34 cellular contexts compared by ENCODE assay signal in the genomic region with DNA sequence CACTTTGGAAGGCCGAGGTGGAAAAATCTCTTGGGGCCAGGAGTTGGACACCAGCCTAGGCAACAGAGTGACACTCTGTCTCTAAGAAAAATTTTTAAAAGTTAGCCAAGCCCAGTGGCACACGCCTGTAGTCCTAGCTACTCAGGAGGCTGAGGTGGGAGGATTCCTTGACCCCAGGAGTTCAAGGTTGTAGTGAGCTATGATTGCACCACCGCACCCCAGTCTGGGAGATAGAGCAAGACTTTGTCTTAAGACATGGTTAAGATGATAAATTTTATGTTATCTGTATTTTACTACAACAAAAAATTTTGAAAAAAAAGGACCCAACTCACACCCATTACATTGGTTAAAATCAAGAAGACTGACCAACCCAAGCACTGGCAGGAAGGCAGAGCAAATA.
"Had no signal": no experiment of that assay in that cellular context is flagged by ENCODE, and none has a peak within 500 bp of the region (broad histone marks: within the 10 kb centered on the region; RNA-seq: fewer than 3 reads in every experiment).

No MANE protein-coding gene starts in this region.

- H3K27me3 ChIP-seq: MG63 had no signal

- H3K4me3 ChIP-seq: MG63 had no signal

- H3K4me2 ChIP-seq: KMS-11 had no signal

- H3K9me3 ChIP-seq: MG63 had no signal

- H3K9ac ChIP-seq: KMS-11 had no signal

- H3K27ac ChIP-seq: KMS-11 had no signal

- DNase-seq: Karpas-422, Kasumi-1, MG63, MM.1S, MV-4-11, NCI-H1048, NCI-H1092, NCI-H1092 treated with DMSO at 0.1 percent for 48 hours, NCI-H1105, NCI-H1105 treated with DMSO at 0.1 percent for 48 hours, NCI-H1417, NCI-H1417 treated with DMSO at 0.1 percent for 48 hours, NCI-H1436, NCI-H1436 treated with DMSO at 0.1 percent for 48 hours, NCI-H146, NCI-H1694, NCI-H1694 treated with DMSO at 0.1 percent for 48 hours, NCI-H187, NCI-H187 treated with DMSO at 0.1 percent for 48 hours, NCI-H1930, NCI-H2029, NCI-H2029 treated with DMSO at 0.1 percent for 48 hours, NCI-H2081, NCI-H2081 treated with DMSO at 0.1 percent for 48 hours, NCI-H2107, NCI-H2171, NCI-H2171 treated with DMSO at 0.1 percent for 48 hours, NCI-H2227 treated with DMSO at 0.1 percent for 48 hours, NCI-H226, NCI-H345, NCI-H446, NCI-H446 treated with DMSO at 0.1 percent for 48 hours, NCI-H510A had no signal

- H3K36me3 ChIP-seq: MG63 had no signal
